ENCODE assay signal across 19 cellular contexts in the genomic region with DNA sequence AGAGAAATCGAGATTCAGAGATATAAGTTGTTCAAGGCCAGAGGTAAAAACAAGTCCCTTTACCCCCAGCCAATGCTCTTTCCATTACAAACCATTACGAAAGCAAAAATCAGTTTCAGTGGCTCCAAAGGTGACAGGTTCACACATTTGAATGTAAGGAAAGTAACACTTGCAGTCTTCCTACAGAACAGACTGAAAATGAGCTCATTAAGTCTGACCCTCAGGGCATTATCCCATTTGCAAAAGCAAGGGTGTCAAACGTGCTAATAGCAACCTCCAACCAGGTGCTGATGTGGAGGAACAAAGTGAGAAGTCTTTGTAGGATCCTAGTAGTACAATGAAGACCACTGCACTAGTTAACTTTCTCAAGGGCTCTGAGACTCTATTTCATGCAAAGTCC.
DNase-seq lines count a peak whose midpoint lies in the region; ATAC-seq and TF ChIP-seq lines count a peak whose summit lies in the region.
"Had no signal": no experiment of that assay in that cellular context is flagged by ENCODE, and none has a peak within 500 bp of the region (broad histone marks: within the 10 kb centered on the region; RNA-seq: fewer than 3 reads in every experiment).

No MANE protein-coding gene starts in this region.

- no peak overlapping the region for H3K56ac ChIP-seq in mesendoderm (ENCODE audit: low read length)

- no peak overlapping the region for H2BK15ac ChIP-seq in mesendoderm (replicated peaks; ENCODE audit: low read depth)

- no peak overlapping the region for H3K4me2 ChIP-seq in mesendoderm (ENCODE audit: low read length)

- peaks cover 5% of the 10 kb centered on the region for H3K4me1 ChIP-seq in mesendoderm (ENCODE audit: control insufficient read depth, low read depth, low read length)
- H3K4me1 ChIP-seq in tibial artery: no peaks in the 10 kb centered on the region
- H3K4me1 ChIP-seq: adrenal gland, HAP-1 had no signal

- H3K36me3 ChIP-seq in mesendoderm (ENCODE audit: control insufficient read depth, insufficient read depth, low read length) (peaks cover 3% of the 10 kb centered on the region), tibial artery (peaks cover 50 to 83% (median 75%) of the 10 kb centered on the region in 3 donors)

- no peak overlapping the region for H3K18ac ChIP-seq in mesendoderm (ENCODE audit: low read length)

- peaks cover 96% of the 10 kb centered on the region for H3K4me1 Mint-ChIP-seq in activated naive CD4-positive, alpha-beta T cell treated with anti-CD3 and anti-CD28 coated beads, Interleukin-2, amount 50 U/mL, for 24 hours
- peaks cover 82% of the 10 kb centered on the region for H3K4me1 Mint-ChIP-seq in activated CD8-positive, alpha-beta T cell treated with anti-CD3 and anti-CD28 coated beads for 36 hours (ENCODE audit: low read depth)

- no peak overlapping the region for H2BK5ac ChIP-seq in mesendoderm (ENCODE audit: low read length)

- H3K27ac ChIP-seq in mesendoderm (ENCODE audit: low read depth, low read length) (no peak overlapping the region), tibial artery (no peak overlapping the region)
- H3K27ac ChIP-seq: adrenal gland, esophagus muscularis mucosa had no signal

- CTCF ChIA-PET in activated CD8-positive, alpha-beta T cell treated with anti-CD3 and anti-CD28 coated beads for 36 hours (lab: Charles Lee): no interaction called here

- peak overlapping the region; percentile 86 for H3K27ac Mint-ChIP-seq in activated naive CD4-positive, alpha-beta T cell treated with anti-CD3 and anti-CD28 coated beads, Interleukin-2, amount 50 U/mL, for 24 hours
- peak overlapping the region; percentile 81 for H3K27ac Mint-ChIP-seq in activated CD8-positive, alpha-beta T cell treated with anti-CD3 and anti-CD28 coated beads for 36 hours

- peak; percentile 4 for ATAC-seq in activated CD8-positive, alpha-beta T cell treated with anti-CD3 and anti-CD28 coated beads for 36 hours
- ATAC-seq in GM18511 (IDR thresholded peaks at IDR 0.05; ENCODE audit: unreplicated experiment) (no peak), GM21737 (IDR thresholded peaks at IDR 0.05; ENCODE audit: unreplicated experiment) (no peak)
- ATAC-seq: left lung, right cardiac atrium had no signal

- no peaks in the 10 kb centered on the region for H3K27me3 ChIP-seq in mesendoderm (ENCODE audit: insufficient read depth, low read length, poor library complexity)
- H3K27me3 ChIP-seq in tibial artery: no peaks in the 10 kb centered on the region
- H3K27me3 ChIP-seq: adrenal gland, esophagus muscularis mucosa, left lung, stomach had no signal

- H3K79me2 ChIP-seq in mesendoderm (ENCODE audit: control insufficient read depth, insufficient read depth, low read length): peaks cover 1% of the 10 kb centered on the region

- POLR2A ChIA-PET in activated CD8-positive, alpha-beta T cell treated with anti-CD3 and anti-CD28 coated beads for 36 hours (lab: Charles Lee): interaction anchor here (0.6 to 1.3 kb wide), 5 partner anchors 10 to 41 kb away, joined by 3 read pairs; no protein-coding TSS in a partner anchor

- no CpG with 5 or more reads among the region's 3 CpGs for WGBS in mesendoderm (ENCODE audit: extremely low coverage, insufficient coverage, low lambda C conversion rate)

- intact Hi-C loops in activated CD8-positive, alpha-beta T cell treated with anti-CD3 and anti-CD28 coated beads for 36 hours (cut with micrococcal nuclease): no loop called here
- intact Hi-C loops in tibial artery (cut with DNase I; ENCODE audit: low total_unique reads): no loop called here

- H3K23ac ChIP-seq in mesendoderm (ENCODE audit: low read length): no peak overlapping the region

- H2BK120ac ChIP-seq in mesendoderm (ENCODE audit: low read depth, low read length): no peak overlapping the region

- peaks cover 2% of the 10 kb centered on the region for H3K79me1 ChIP-seq in mesendoderm (ENCODE audit: low read length)

- DNase-seq in activated naive CD4-positive, alpha-beta T cell (lab: John Stamatoyannopoulos, UW): no peak
- no peak for DNase-seq in activated CD8-positive, alpha-beta T cell treated with anti-CD3 and anti-CD28 coated beads for 36 hours
- DNase-seq in mesendoderm (peak; percentile 77), tibial artery (no peak), dedifferentiated amniotic fluid mesenchymal stem cell (ENCODE audit: extremely low spot score) (no peak)
- DNase-seq: activated CD4-positive, CD25-positive, alpha-beta regulatory T cell; adrenal gland; Karpas-422; left lung; NCI-H1092 treated with DMSO at 0.1 percent for 48 hours; NCI-H524; occipital lobe; right cardiac atrium; stomach had no signal

- TF ChIP-seq CTCF in activated CD8-positive, alpha-beta T cell treated with anti-CD3 and anti-CD28 coated beads for 36 hours (IDR thresholded peaks at IDR 0.05): no peak
- TF ChIP-seq CTCF in tibial artery (IDR thresholded peaks at IDR 0.05): no peak

- H3K9me3 Mint-ChIP-seq in activated naive CD4-positive, alpha-beta T cell treated with anti-CD3 and anti-CD28 coated beads, Interleukin-2, amount 50 U/mL, for 24 hours: no peaks in the 10 kb centered on the region
- H3K9me3 Mint-ChIP-seq in activated CD8-positive, alpha-beta T cell treated with anti-CD3 and anti-CD28 coated beads for 36 hours: no peaks in the 10 kb centered on the region

- no peak overlapping the region for H4K8ac ChIP-seq in mesendoderm (ENCODE audit: low read depth, low read length)

- peak overlapping the region; percentile 34 for H3K4me3 Mint-ChIP-seq in activated naive CD4-positive, alpha-beta T cell treated with anti-CD3 and anti-CD28 coated beads, Interleukin-2, amount 50 U/mL, for 24 hours
- no peak overlapping the region for H3K4me3 Mint-ChIP-seq in activated CD8-positive, alpha-beta T cell treated with anti-CD3 and anti-CD28 coated beads for 36 hours

- H3K36me3 Mint-ChIP-seq in activated naive CD4-positive, alpha-beta T cell treated with anti-CD3 and anti-CD28 coated beads, Interleukin-2, amount 50 U/mL, for 24 hours: peaks cover 43% of the 10 kb centered on the region
- peaks cover 73% of the 10 kb centered on the region for H3K36me3 Mint-ChIP-seq in activated CD8-positive, alpha-beta T cell treated with anti-CD3 and anti-CD28 coated beads for 36 hours (ENCODE audit: low read depth)

- H3K4ac ChIP-seq in mesendoderm (ENCODE audit: low read depth, low read length): no peak overlapping the region

- no peak overlapping the region for H4K5ac ChIP-seq in mesendoderm (ENCODE audit: low read length)

- no peak overlapping the region for H3K9ac ChIP-seq in mesendoderm (ENCODE audit: low read length)

- H2AK5ac ChIP-seq in mesendoderm (ENCODE audit: low read length): no peak overlapping the region

- no peaks in the 10 kb centered on the region for H3K27me3 Mint-ChIP-seq in activated naive CD4-positive, alpha-beta T cell treated with anti-CD3 and anti-CD28 coated beads, Interleukin-2, amount 50 U/mL, for 24 hours
- no peaks in the 10 kb centered on the region for H3K27me3 Mint-ChIP-seq in activated CD8-positive, alpha-beta T cell treated with anti-CD3 and anti-CD28 coated beads for 36 hours

- no peak overlapping the region for H3K4me3 ChIP-seq in mesendoderm (ENCODE audit: low read length)
- H3K4me3 ChIP-seq in tibial artery: no peak overlapping the region
- H3K4me3 ChIP-seq: adrenal gland, esophagus muscularis mucosa, HAP-1, left lung, stomach had no signal

- no peaks in the 10 kb centered on the region for H3K9me3 ChIP-seq in tibial artery
- H3K9me3 ChIP-seq: adrenal gland, esophagus muscularis mucosa, HAP-1, left lung, stomach had no signal
